Comparison of ENCODE assay signal across 18 cellular contexts in genomic region chr1:51966559-51966958, GRCh38. TPM values are rescaled to one million over a fixed set of nuclear protein-coding genes. Genes with fewer than 3 reads are reported as not detected.
DNase-seq lines count a peak whose midpoint lies in the region; ATAC-seq and TF ChIP-seq lines count a peak whose summit lies in the region.
"Had no signal": no experiment of that assay in that cellular context is flagged by ENCODE, and none has a peak within 500 bp of the region (broad histone marks: within the 10 kb centered on the region; RNA-seq: fewer than 3 reads in every experiment).

No MANE protein-coding gene starts in this region.

- no peak overlapping the region for H3K4me3 ChIP-seq in WERI-Rb-1 (ENCODE audit: low read depth, low read length)
- H3K4me3 ChIP-seq: PC-9, SK-N-MC had no signal

- H3K36me3 Mint-ChIP-seq in progenitor cell of endocrine pancreas (ENCODE audit: insufficient read depth): peaks cover 20% of the 10 kb centered on the region
- H3K36me3 Mint-ChIP-seq in stimulated activated effector memory CD8-positive, alpha-beta T cell treated with anti-CD3 and anti-CD28 coated beads, Interleukin-12 subunit alpha, Interleukin-12 subunit beta, amount 100 ng/mL, for 72 hours: no peaks in the 10 kb centered on the region

- no peak for ATAC-seq in stimulated activated effector memory CD8-positive, alpha-beta T cell treated with anti-CD3 and anti-CD28 coated beads, Interleukin-12 subunit alpha, Interleukin-12 subunit beta, amount 100 ng/mL, for 72 hours
- no peak for ATAC-seq in HG03025 (IDR thresholded peaks at IDR 0.05; ENCODE audit: low FRiP score, unreplicated experiment)

- no peak overlapping the region for H3K4me3 Mint-ChIP-seq in progenitor cell of endocrine pancreas (ENCODE audit: low read depth)
- H3K4me3 Mint-ChIP-seq in stimulated activated effector memory CD8-positive, alpha-beta T cell treated with anti-CD3 and anti-CD28 coated beads, Interleukin-12 subunit alpha, Interleukin-12 subunit beta, amount 100 ng/mL, for 72 hours: no peak overlapping the region
- H3K4me3 Mint-ChIP-seq: CD4-positive, alpha-beta T cell; IgD-negative memory B cell had no signal

- peaks cover 31% of the 10 kb centered on the region for H3K36me3 ChIP-seq in WERI-Rb-1
- H3K36me3 ChIP-seq: BE2C had no signal

- no peaks in the 10 kb centered on the region for H3K27me3 Mint-ChIP-seq in progenitor cell of endocrine pancreas
- H3K27me3 Mint-ChIP-seq: CD4-positive, alpha-beta T cell had no signal

- TF ChIP-seq CTCF in WERI-Rb-1 (IDR thresholded peaks at IDR 0.05; ENCODE audit: low read depth, low read length) (0 out of 2 replicates have a peak, but pooled peaks have one; percentile 2), progenitor cell of endocrine pancreas (IDR thresholded peaks at IDR 0.05; ENCODE audit: unreplicated experiment) (no peak)

- H3K27me3 ChIP-seq in WERI-Rb-1 (ENCODE audit: insufficient read depth, low read depth, severe bottlenecking): no peaks in the 10 kb centered on the region
- H3K27me3 ChIP-seq: BE2C had no signal

- peak overlapping the region; percentile 88 for H3K27ac Mint-ChIP-seq in progenitor cell of endocrine pancreas
- H3K27ac Mint-ChIP-seq in stimulated activated effector memory CD8-positive, alpha-beta T cell treated with anti-CD3 and anti-CD28 coated beads, Interleukin-12 subunit alpha, Interleukin-12 subunit beta, amount 100 ng/mL, for 72 hours: no peak overlapping the region
- H3K27ac Mint-ChIP-seq: CD4-positive, alpha-beta T cell; IgD-negative memory B cell had no signal

- DNase-seq in NCI-H1417 (lab: John Stamatoyannopoulos, UW): peak in 2 of 3 experiments; percentile 41 to 46
- no peak for DNase-seq in NCI-H1417 treated with DMSO at 0.1 percent for 48 hours (lab: John Stamatoyannopoulos, UW)
- peak; percentile 80 for DNase-seq in NCI-H82 (lab: John Stamatoyannopoulos, UW)
- DNase-seq in WERI-Rb-1: peak; percentile 59
- no peak for DNase-seq in progenitor cell of endocrine pancreas (ENCODE audit: low spot score, unreplicated experiment)
- no peak for DNase-seq in stimulated activated effector memory CD8-positive, alpha-beta T cell treated with anti-CD3 and anti-CD28 coated beads, Interleukin-12 subunit alpha, Interleukin-12 subunit beta, amount 100 ng/mL, for 72 hours (ENCODE audit: low spot score in 2 of 2)
- no peak for DNase-seq in NCI-H526 (lab: John Stamatoyannopoulos, UW)
- DNase-seq: BE2C; CD4-positive, alpha-beta T cell; DMS53; NCI-H226; NCI-H526 treated with DMSO at 0.1 percent for 48 hours; PC-9; T-helper 1 cell had no signal

- peak overlapping the region; percentile 61 for H3K27ac ChIP-seq in WERI-Rb-1
- H3K27ac ChIP-seq: 22Rv1, PC-9, SK-N-MC had no signal

- H3K4me1 Mint-ChIP-seq in progenitor cell of endocrine pancreas (ENCODE audit: low read depth): peaks cover 39% of the 10 kb centered on the region
- no peaks in the 10 kb centered on the region for H3K4me1 Mint-ChIP-seq in stimulated activated effector memory CD8-positive, alpha-beta T cell treated with anti-CD3 and anti-CD28 coated beads, Interleukin-12 subunit alpha, Interleukin-12 subunit beta, amount 100 ng/mL, for 72 hours
- H3K4me1 Mint-ChIP-seq: IgD-negative memory B cell had no signal

- H3K9me3 ChIP-seq in WERI-Rb-1 (ENCODE audit: severe bottlenecking): peaks cover 5% of the 10 kb centered on the region
- H3K9me3 ChIP-seq: BE2C had no signal

- peaks cover 3% of the 10 kb centered on the region for H3K9me3 Mint-ChIP-seq in progenitor cell of endocrine pancreas (ENCODE audit: low read depth)
- H3K9me3 Mint-ChIP-seq in stimulated activated effector memory CD8-positive, alpha-beta T cell treated with anti-CD3 and anti-CD28 coated beads, Interleukin-12 subunit alpha, Interleukin-12 subunit beta, amount 100 ng/mL, for 72 hours: no peaks in the 10 kb centered on the region
- H3K9me3 Mint-ChIP-seq: CD4-positive, alpha-beta T cell; IgD-negative memory B cell had no signal

RNA-seq across cellular contexts. Expression of gene RAB3B, which starts 23.9 kb away (rescaled TPM):
- total RNA-seq in progenitor cell of endocrine pancreas: 86.2 and 87.1 TPM in 2 replicates
- total RNA-seq: CD4-positive, alpha-beta T cell had no signal

Comparison
In these comparisons a context has a peak if more than half of its experiments do, and no peak if none do; other contexts are left out.
1. DNase-seq: peak in NCI-H1417 (2 of 3), NCI-H82 (single experiment) and WERI-Rb-1 (single experiment); none in NCI-H1417 treated with DMSO at 0.1 percent for 48 hours (single experiment), progenitor cell of endocrine pancreas (single experiment), stimulated activated effector memory CD8-positive, alpha-beta T cell treated with anti-CD3 and anti-CD28 coated beads, Interleukin-12 subunit alpha, Interleukin-12 subunit beta, amount 100 ng/mL, for 72 hours (0 of 2) and NCI-H526 (0 of 2).